1 cellular context compared by ENCODE assay signal in the genomic region with DNA sequence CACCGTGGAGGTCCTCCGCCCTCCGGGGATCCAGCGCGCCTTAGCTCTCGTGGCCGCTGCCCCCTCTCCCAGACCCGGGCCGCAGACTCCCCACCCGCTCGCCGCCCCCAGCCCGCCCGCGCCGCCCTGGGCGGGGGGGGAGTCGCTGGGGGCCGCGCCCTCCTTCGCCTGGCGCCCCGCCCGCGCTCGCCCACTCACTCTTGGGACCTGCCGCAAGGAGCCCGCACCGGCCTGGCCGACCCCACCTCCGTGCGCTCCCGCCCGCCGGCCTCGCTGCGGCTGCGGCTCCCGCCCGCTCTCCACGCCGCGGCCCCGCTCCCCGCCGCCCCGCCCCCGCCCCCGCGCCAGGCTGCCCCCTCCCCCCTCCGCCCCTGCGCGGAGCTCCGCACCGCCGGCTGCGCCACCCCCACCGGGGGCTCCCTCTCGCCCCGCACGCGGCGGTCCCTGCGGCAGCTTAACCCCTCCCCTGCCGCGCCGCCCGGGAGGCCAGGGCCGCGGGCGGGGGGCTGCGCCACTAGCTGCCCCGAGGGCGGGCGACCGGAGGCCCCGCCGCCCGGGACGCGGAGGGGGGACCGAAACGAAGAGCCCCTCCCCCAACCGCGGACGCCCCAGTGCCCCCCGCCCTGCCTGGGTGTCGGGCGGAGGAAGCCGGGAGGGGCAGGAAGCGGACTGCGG.
TF ChIP-seq lines count a peak whose summit lies in the region.

No MANE protein-coding gene starts in this region.

TF ChIP-seq in SK-N-SH treated with all-trans-retinoic acid at 6 μM for 48 hours, 23 proteins besides CTCF, POLR2A, EP300 and RAD21 (continued from another document):
- TF ChIP-seq CSDC2 (CRISPR knock-in tag; IDR thresholded peaks at IDR 0.05) = no peak
- TF ChIP-seq, protein P1, sequence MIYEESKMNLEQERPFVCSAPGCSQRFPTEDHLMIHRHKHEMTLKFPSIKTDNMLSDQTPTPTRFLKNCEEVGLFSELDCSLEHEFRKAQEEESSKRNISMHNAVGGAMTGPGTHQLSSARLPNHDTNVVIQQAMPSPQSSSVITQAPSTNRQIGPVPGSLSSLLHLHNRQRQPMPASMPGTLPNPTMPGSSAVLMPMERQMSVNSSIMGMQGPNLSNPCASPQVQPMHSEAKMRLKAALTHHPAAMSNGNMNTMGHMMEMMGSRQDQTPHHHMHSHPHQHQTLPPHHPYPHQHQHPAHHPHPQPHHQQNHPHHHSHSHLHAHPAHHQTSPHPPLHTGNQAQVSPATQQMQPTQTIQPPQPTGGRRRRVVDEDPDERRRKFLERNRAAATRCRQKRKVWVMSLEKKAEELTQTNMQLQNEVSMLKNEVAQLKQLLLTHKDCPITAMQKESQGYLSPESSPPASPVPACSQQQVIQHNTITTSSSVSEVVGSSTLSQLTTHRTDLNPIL (CRISPR knock-in tag; IDR thresholded peaks at IDR 0.05; ENCODE audit: low read depth) = no peak
- TF ChIP-seq, protein P2, sequence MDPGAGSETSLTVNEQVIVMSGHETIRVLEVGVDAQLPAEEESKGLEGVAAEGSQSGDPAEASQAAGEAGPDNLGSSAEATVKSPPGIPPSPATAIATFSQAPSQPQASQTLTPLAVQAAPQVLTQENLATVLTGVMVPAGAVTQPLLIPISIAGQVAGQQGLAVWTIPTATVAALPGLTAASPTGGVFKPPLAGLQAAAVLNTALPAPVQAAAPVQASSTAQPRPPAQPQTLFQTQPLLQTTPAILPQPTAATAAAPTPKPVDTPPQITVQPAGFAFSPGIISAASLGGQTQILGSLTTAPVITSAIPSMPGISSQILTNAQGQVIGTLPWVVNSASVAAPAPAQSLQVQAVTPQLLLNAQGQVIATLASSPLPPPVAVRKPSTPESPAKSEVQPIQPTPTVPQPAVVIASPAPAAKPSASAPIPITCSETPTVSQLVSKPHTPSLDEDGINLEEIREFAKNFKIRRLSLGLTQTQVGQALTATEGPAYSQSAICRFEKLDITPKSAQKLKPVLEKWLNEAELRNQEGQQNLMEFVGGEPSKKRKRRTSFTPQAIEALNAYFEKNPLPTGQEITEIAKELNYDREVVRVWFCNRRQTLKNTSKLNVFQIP (CRISPR knock-in tag; IDR thresholded peaks at IDR 0.05; ENCODE audit: borderline replicate concordance, low read depth) = no peak
